8 cellular contexts compared by ENCODE assay signal in genomic region chr2:225052703-225053102, GRCh38. TPM values are rescaled to one million over a fixed set of nuclear protein-coding genes. Genes with fewer than 3 reads are reported as not detected.
A peak's percentile ranks its signal among the peaks of the same experiment; 100 is the strongest.
DNase-seq lines count a peak whose midpoint lies in the region; ATAC-seq and TF ChIP-seq lines count a peak whose summit lies in the region.

No MANE protein-coding gene starts in this region.

- intact Hi-C loops in activated CD4-positive, alpha-beta T cell treated with anti-CD3 and anti-CD28 coated beads, Interleukin-2, amount 10 ng/mL, durations not matched to agents 24 days and 14 days (cut with micrococcal nuclease) = loop anchor here (1.0 to 2.0 kb wide), 2 partner anchors 9 to 14 kb away; no protein-coding TSS in a partner anchor

- peaks cover 48% of the 10 kb centered on the region for H3K4me1 Mint-ChIP-seq in activated CD4-positive, alpha-beta T cell treated with anti-CD3 and anti-CD28 coated beads, Interleukin-2, amount 10 ng/mL, durations not matched to agents 24 days and 14 days
- H3K4me1 Mint-ChIP-seq in natural killer cell treated with Interleukin-12 subunit alpha and Interleukin-12 subunit beta and Interleukin-15 and Interleukin-18, amount 100 ng/mL, for 72 hours (ENCODE audit: low read depth in 2 of 2) = peaks cover 53 to 54% of the 10 kb centered on the region in 2 donors

- ATAC-seq in HG02623 (IDR thresholded peaks at IDR 0.05; ENCODE audit: unreplicated experiment) (peak; percentile 91), omental fat pad (ENCODE audit: low FRiP score) (no peak)
- ATAC-seq in natural killer cell treated with Interleukin-12 subunit alpha and Interleukin-12 subunit beta and Interleukin-15 and Interleukin-18, amount 100 ng/mL, for 72 hours = peak; percentile 86 to 95

- peak overlapping the region; percentile 4 for H3K4me3 Mint-ChIP-seq in activated CD4-positive, alpha-beta T cell treated with anti-CD3 and anti-CD28 coated beads, Interleukin-2, amount 10 ng/mL, durations not matched to agents 24 days and 14 days
- H3K4me3 Mint-ChIP-seq in natural killer cell treated with Interleukin-12 subunit alpha and Interleukin-12 subunit beta and Interleukin-15 and Interleukin-18, amount 100 ng/mL, for 72 hours = peak overlapping the region; percentile 78

- peaks cover 7% of the 10 kb centered on the region for H3K9me3 Mint-ChIP-seq in activated CD4-positive, alpha-beta T cell treated with anti-CD3 and anti-CD28 coated beads, Interleukin-2, amount 10 ng/mL, durations not matched to agents 24 days and 14 days
- H3K9me3 Mint-ChIP-seq in natural killer cell treated with Interleukin-12 subunit alpha and Interleukin-12 subunit beta and Interleukin-15 and Interleukin-18, amount 100 ng/mL, for 72 hours = no peaks in the 10 kb centered on the region

- peak overlapping the region; percentile 52 for H3K27ac Mint-ChIP-seq in activated CD4-positive, alpha-beta T cell treated with anti-CD3 and anti-CD28 coated beads, Interleukin-2, amount 10 ng/mL, durations not matched to agents 24 days and 14 days
- peak overlapping the region; percentile 85 to 93 for H3K27ac Mint-ChIP-seq in natural killer cell treated with Interleukin-12 subunit alpha and Interleukin-12 subunit beta and Interleukin-15 and Interleukin-18, amount 100 ng/mL, for 72 hours

- H3K36me3 Mint-ChIP-seq in activated CD4-positive, alpha-beta T cell treated with anti-CD3 and anti-CD28 coated beads, Interleukin-2, amount 10 ng/mL, durations not matched to agents 24 days and 14 days (ENCODE audit: low read depth) = peaks cover 7% of the 10 kb centered on the region
- H3K36me3 Mint-ChIP-seq in natural killer cell treated with Interleukin-12 subunit alpha and Interleukin-12 subunit beta and Interleukin-15 and Interleukin-18, amount 100 ng/mL, for 72 hours = peaks cover 4% of the 10 kb centered on the region

- no peak for TF ChIP-seq CTCF in omental fat pad (IDR thresholded peaks at IDR 0.05)

- H3K27me3 Mint-ChIP-seq in activated CD4-positive, alpha-beta T cell treated with anti-CD3 and anti-CD28 coated beads, Interleukin-2, amount 10 ng/mL, durations not matched to agents 24 days and 14 days = peaks cover 9% of the 10 kb centered on the region
- no peaks in the 10 kb centered on the region for H3K27me3 Mint-ChIP-seq in natural killer cell treated with Interleukin-12 subunit alpha and Interleukin-12 subunit beta and Interleukin-15 and Interleukin-18, amount 100 ng/mL, for 72 hours

- peak; percentile 88 for DNase-seq in activated CD4-positive, alpha-beta T cell treated with anti-CD3 and anti-CD28 coated beads, Interleukin-2, amount 10 ng/mL, durations not matched to agents 24 days and 14 days
- no peak for DNase-seq in activated CD4-positive, alpha-beta T cell treated with anti-CD3 and anti-CD28 coated beads for 1 hour
- DNase-seq in MV-4-11 (lab: John Stamatoyannopoulos, UW) (peak; percentile 70), occipital lobe (lab: John Stamatoyannopoulos, UW) (no peak), omental fat pad (ENCODE audit: low spot score) (no peak), D341Med (ENCODE audit: low spot score) (no peak)
- DNase-seq in natural killer cell treated with Interleukin-12 subunit alpha and Interleukin-12 subunit beta and Interleukin-15 and Interleukin-18, amount 100 ng/mL, for 72 hours (ENCODE audit: low spot score) = peak; percentile 64

RNA-seq across cellular contexts. Expression of gene DOCK10, which starts 10.4 kb away (rescaled TPM):
- total RNA-seq in activated CD4-positive, alpha-beta T cell treated with anti-CD3 and anti-CD28 coated beads, Interleukin-2, amount 10 ng/mL, durations not matched to agents 24 days and 14 days = 137 and 138 TPM in 2 replicates
- 100 to 1,000 TPM; 334 to 378 TPM for total RNA-seq in natural killer cell treated with Interleukin-12 subunit alpha and Interleukin-12 subunit beta and Interleukin-15 and Interleukin-18, amount 100 ng/mL, for 72 hours
- total RNA-seq in occipital lobe = 8.3 TPM
- 10 to 100 TPM; 11.9 to 42.0 (median 17.9) TPM for total RNA-seq in omental fat pad

Comparison
In these comparisons a context has a peak if more than half of its experiments do, and no peak if none do; other contexts are left out.
1. DNase-seq: peak in activated CD4-positive, alpha-beta T cell treated with anti-CD3 and anti-CD28 coated beads, Interleukin-2, amount 10 ng/mL, durations not matched to agents 24 days and 14 days (single experiment), MV-4-11 (single experiment) and natural killer cell treated with Interleukin-12 subunit alpha and Interleukin-12 subunit beta and Interleukin-15 and Interleukin-18, amount 100 ng/mL, for 72 hours (single experiment); none in activated CD4-positive, alpha-beta T cell treated with anti-CD3 and anti-CD28 coated beads for 1 hour (single experiment), occipital lobe (single experiment), omental fat pad (single experiment) and D341Med (single experiment).